Comparison of ENCODE assay signal across 8 cellular contexts in the genomic region with DNA sequence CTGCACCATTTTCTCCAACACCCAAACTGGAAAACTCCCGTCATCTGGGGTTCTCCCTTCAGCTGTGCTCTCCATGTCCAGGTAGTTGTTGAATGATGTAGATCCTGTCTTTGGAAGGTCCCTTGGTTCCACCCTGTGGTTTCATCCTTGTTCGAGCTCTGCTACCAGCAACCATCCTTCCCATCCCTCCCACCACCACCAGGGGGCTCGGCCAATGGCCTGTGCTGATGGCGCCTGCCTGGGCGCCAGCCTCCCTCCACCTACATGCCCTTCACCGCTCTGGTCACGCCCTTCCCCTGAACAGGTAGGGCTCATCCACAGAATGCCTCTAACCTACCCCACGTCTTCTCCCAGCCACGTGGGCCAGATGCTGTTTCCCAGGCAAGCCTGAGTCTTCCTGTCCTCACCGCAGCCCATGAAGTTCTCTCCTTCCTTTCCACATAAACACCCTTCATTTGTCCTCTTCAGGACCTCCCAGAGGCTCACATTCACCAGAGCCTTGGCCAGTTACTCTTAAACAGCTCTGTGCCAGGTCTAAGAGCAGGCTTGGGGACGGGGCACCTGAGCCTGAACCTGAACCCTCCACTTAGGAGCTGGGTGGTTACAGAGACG.
A peak's percentile ranks its signal among the peaks of the same experiment; 100 is the strongest.
DNase-seq lines count a peak whose midpoint lies in the region; ATAC-seq, FAIRE-seq and TF ChIP-seq lines count a peak whose summit lies in the region.

No MANE protein-coding gene starts in this region.

- peak overlapping the region in 9 of 11 experiments; percentile 75 to 89 (median 82); a peak in 16 of 22 replicates for H3K4me2 ChIP-seq in BLaER1 treated with 17β-estradiol and CSF1 and Interleukin-3, amounts not matched to agents 10 nM and 100 nM

- DNase-seq in HL-60 (ENCODE audit: low read depth in 1 of 2, low spot score in 1 of 2) (peak in 1 of 2 experiments; percentile 23), memory B cell (ENCODE audit: low spot score in 2 of 2) (no peak), NCI-H1930 (lab: John Stamatoyannopoulos, UW) (no peak), frontal cortex (ENCODE audit: low spot score in 2 of 2) (no peak), SIG-M5 (lab: John Stamatoyannopoulos, UW) (no peak)
- DNase-seq in activated naive CD4-positive, alpha-beta T cell treated with anti-CD3 and anti-CD28 coated beads, Interleukin-2, amount 50 U/mL, for 72 hours (ENCODE audit: low spot score in 2 of 2) = no peak

- peaks cover 19 to 31% (median 26%) of the 10 kb centered on the region in 11 experiments for H3K9me3 ChIP-seq in BLaER1 treated with 17β-estradiol and CSF1 and Interleukin-3, amounts not matched to agents 10 nM and 100 nM (replicated peaks in 1 of 11)

- peak in 1 of 2 donors; percentile 5 for ATAC-seq in activated naive CD4-positive, alpha-beta T cell treated with anti-CD3 and anti-CD28 coated beads, Interleukin-2, amount 50 U/mL, for 72 hours
- ATAC-seq in memory B cell (ENCODE audit: low read depth) (peak; percentile 15), GM18498 (IDR thresholded peaks at IDR 0.05; ENCODE audit: unreplicated experiment) (no peak)

- no peak overlapping the region for H3K4me3 ChIP-seq in BLaER1 treated with 17β-estradiol and CSF1 and Interleukin-3, amounts not matched to agents 10 nM and 100 nM
- H3K4me3 ChIP-seq in HL-60 (replicated peaks; ENCODE audit: insufficient read depth, low read length) = no peak overlapping the region

- no peak overlapping the region for H3K9ac ChIP-seq in BLaER1 treated with 17β-estradiol and CSF1 and Interleukin-3, amounts not matched to agents 10 nM and 100 nM

- peaks cover 7 to 42% of the 10 kb centered on the region in 2 donors for H3K36me3 Mint-ChIP-seq in activated naive CD4-positive, alpha-beta T cell treated with anti-CD3 and anti-CD28 coated beads, Interleukin-2, amount 50 U/mL, for 72 hours
- H3K36me3 Mint-ChIP-seq in memory B cell = peaks cover 2% of the 10 kb centered on the region

- peak overlapping the region; percentile 76 to 77 for H3K27ac Mint-ChIP-seq in activated naive CD4-positive, alpha-beta T cell treated with anti-CD3 and anti-CD28 coated beads, Interleukin-2, amount 50 U/mL, for 72 hours
- H3K27ac Mint-ChIP-seq in memory B cell = peak overlapping the region; percentile 60

- H3K9me3 Mint-ChIP-seq in activated naive CD4-positive, alpha-beta T cell treated with anti-CD3 and anti-CD28 coated beads, Interleukin-2, amount 50 U/mL, for 72 hours = peaks cover 0 to 22% of the 10 kb centered on the region in 2 donors
- peaks cover 3% of the 10 kb centered on the region for H3K9me3 Mint-ChIP-seq in memory B cell

- peak overlapping the region; percentile 35 for H3K4me3 Mint-ChIP-seq in memory B cell

- H4K20me1 ChIP-seq in BLaER1 treated with 17β-estradiol and CSF1 and Interleukin-3, amounts not matched to agents 10 nM and 100 nM = no peaks in the 10 kb centered on the region

- H3K4me1 Mint-ChIP-seq in memory B cell = peaks cover 61% of the 10 kb centered on the region

- H3K27me3 ChIP-seq in BLaER1 treated with 17β-estradiol and CSF1 and Interleukin-3, amounts not matched to agents 10 nM and 100 nM = no peaks in the 10 kb centered on the region
- H3K27me3 ChIP-seq in HL-60 (ENCODE audit: insufficient read depth, poor library complexity, severe bottlenecking) = no peaks in the 10 kb centered on the region

- H3K27ac ChIP-seq in BLaER1 treated with 17β-estradiol and CSF1 and Interleukin-3, amounts not matched to agents 10 nM and 100 nM = peak overlapping the region in 1 of 11 experiments; percentile 29; a peak in 1 of 22 replicates
- no peak overlapping the region for H3K27ac ChIP-seq in HL-60 (replicated peaks)

- TF ChIP-seq CTCF in HL-60 (IDR thresholded peaks at IDR 0.05; ENCODE audit: insufficient read depth, low read length) = peak; percentile 64

- peaks cover 3% of the 10 kb centered on the region for H3K27me3 Mint-ChIP-seq in memory B cell

- FAIRE-seq in frontal cortex (lab: Jason Lieb, UNC) = no peak

- peaks cover 43 to 62% (median 58%) of the 10 kb centered on the region in 10 experiments for H3K4me1 ChIP-seq in BLaER1 treated with 17β-estradiol and CSF1 and Interleukin-3, amounts not matched to agents 10 nM and 100 nM

- H3K36me3 ChIP-seq in BLaER1 treated with 17β-estradiol and CSF1 and Interleukin-3, amounts not matched to agents 10 nM and 100 nM = peaks cover 0 to 5% (median 0%) of the 10 kb centered on the region in 11 experiments; a peak in 1 of 22 replicates
